8 cellular contexts compared by ENCODE assay signal in the genomic region with DNA sequence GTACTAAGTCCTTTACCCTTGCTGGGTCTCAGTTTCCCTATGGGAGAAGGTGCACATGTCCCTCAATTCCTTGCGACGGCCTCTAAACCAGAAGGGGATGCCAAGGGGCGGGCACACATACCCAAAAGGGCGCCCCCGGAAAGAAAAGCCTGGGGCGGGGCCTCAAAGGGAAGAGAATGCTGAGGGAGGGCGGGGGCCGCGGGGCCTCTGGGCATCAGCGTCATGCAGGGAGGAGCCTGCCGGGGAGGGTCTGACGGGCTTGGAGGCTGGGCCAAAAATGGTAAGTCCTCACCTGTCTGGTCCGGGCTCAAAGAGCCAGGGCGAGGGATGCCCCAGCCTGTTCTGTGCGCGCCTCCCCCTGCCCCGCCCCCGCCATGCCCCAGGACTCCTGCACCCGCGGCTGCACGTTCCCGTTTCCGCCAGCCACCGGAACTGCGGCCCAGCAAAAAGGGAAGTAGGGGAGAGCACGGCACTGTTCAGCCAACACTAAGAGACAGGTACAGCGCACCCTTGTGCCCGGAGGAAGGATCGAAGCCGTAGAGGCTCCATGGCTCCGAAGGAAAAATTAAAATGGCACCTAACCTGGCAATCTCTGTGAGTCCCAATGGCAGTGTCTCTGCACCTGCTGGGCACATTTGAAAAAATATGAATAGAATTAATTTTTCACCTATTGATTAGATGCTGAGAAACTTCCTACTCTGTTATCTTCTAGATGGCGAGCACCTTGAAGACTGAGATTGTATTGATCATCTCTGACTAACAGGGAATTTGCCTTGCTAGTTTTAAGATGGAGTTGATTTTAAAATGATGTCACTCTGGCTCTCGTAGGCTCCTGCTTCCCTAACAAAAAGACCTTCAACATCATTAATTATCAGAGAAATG. TPM values are rescaled to one million over a fixed set of nuclear protein-coding genes. Genes with fewer than 3 reads are reported as not detected.
A peak's percentile ranks its signal among the peaks of the same experiment; 100 is the strongest.
DNase-seq lines count a peak whose midpoint lies in the region; ATAC-seq, FAIRE-seq and TF ChIP-seq lines count a peak whose summit lies in the region.

Gene DET1, minus strand, starts transcription at position 434 of the 882 bp plus-strand sequence. CDS start 14,976 bp downstream, outside the sequence.

- H3K36me3 ChIP-seq in kidney (ENCODE audit: control insufficient read depth in 1 of 2, insufficient read depth in 2 of 2, low read length in 2 of 2): no peaks in the 10 kb centered on the region

- H3K27ac ChIP-seq in kidney (ENCODE audit: low read depth in 2 of 2, low read length in 2 of 2): peak within 1 kb of the TSS; percentile 65 to 76

- DNase-seq in Ammon's horn (ENCODE audit: low spot score) (peak; percentile 97), NCI-H345 (lab: John Stamatoyannopoulos, UW) (peak; percentile 95), cerebellar cortex (ENCODE audit: low spot score) (peak; percentile 98), kidney (peak; percentile 98)
- DNase-seq in activated CD4-positive, CD25-positive, alpha-beta regulatory T cell treated with anti-CD3 and anti-CD28 coated beads, Interleukin-2, amount 50 U/mL, for 16 hours (ENCODE audit: low read depth, low spot score): peak; percentile 91
- DNase-seq in stimulated activated CD4-positive, alpha-beta T cell treated with anti-CD3 and anti-CD28 coated beads, Interleukin-15, amount 100 ng/mL, for 1 hour (ENCODE audit: low read depth in 1 of 2, low spot score in 1 of 2): peak; percentile 87 to 90

- peak; percentile 78 for TF ChIP-seq CTCF in kidney (IDR thresholded peaks at IDR 0.05; ENCODE audit: borderline replicate concordance, extremely low read depth, insufficient read depth)

- peak within 1 kb of the TSS; percentile 59 to 65 for H3K9ac ChIP-seq in kidney (ENCODE audit: low read length in 2 of 2)

- peak within 1 kb of the TSS; percentile 86 to 98 for H3K4me3 ChIP-seq in kidney (ENCODE audit: low read length in 2 of 2)

- intact Hi-C loops in kidney (cut with DNase I): no loop called here

- H3K9me3 ChIP-seq in kidney (ENCODE audit: control insufficient read depth in 1 of 2, low read length in 2 of 2): no peaks in the 10 kb centered on the region

- no peaks in the 10 kb centered on the region for H3K4me1 ChIP-seq in kidney (ENCODE audit: control insufficient read depth in 1 of 2, insufficient read depth in 1 of 2, low read depth in 1 of 2, low read length in 2 of 2)

- ATAC-seq in GM19035 (IDR thresholded peaks at IDR 0.05; ENCODE audit: unreplicated experiment): peak; percentile 98
- ATAC-seq in HG03342 (IDR thresholded peaks at IDR 0.05; ENCODE audit: unreplicated experiment): peak; percentile 98

- no peak for FAIRE-seq in kidney (lab: Jason Lieb, UNC)

RNA-seq across cellular contexts. Expression of gene DET1, which starts in this region (rescaled TPM):
- 6.8 TPM for total RNA-seq in kidney
- 3.9 TPM for polyA plus RNA-seq in kidney (ENCODE audit: insufficient read depth, low read depth, low replicate concordance)

Comparison
In these comparisons a context has a peak if more than half of its experiments do, and no peak if none do; other contexts are left out.
1. Peak in every context shown above with its lines: DNase-seq, ATAC-seq, H3K4me3 ChIP-seq and H3K27ac ChIP-seq.